In the genomic region with DNA sequence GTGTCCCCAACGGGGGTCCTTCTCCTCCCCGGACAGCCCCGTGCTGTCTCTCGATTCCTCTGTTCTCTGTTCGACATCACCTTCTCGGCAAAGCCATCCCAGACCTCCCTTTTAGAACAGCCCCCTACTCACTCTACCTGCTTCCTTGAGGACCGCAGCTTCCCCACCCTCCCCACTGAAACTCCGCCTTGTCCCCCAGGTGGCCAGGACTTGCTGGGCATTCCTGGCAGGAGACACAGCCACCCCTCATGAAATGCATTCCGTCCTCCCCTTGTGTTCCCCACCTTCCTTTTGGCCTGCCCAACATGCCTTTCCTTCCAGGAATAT, we compare ENCODE assay signal across 2 cellular contexts.
TF ChIP-seq lines count a peak whose summit lies in the region.

No MANE protein-coding gene starts in this region.

TF ChIP-seq in SK-N-SH, 30 proteins besides CTCF, POLR2A, EP300 and RAD21:
- no peak for TF ChIP-seq POLR2AphosphoS5 (IDR thresholded peaks at IDR 0.05; ENCODE audit: low read depth, low read length)
- no peak for TF ChIP-seq TEAD4 (IDR thresholded peaks at IDR 0.05; ENCODE audit: borderline replicate concordance, insufficient read depth)

TF ChIP-seq in SK-N-SH treated with all-trans-retinoic acid at 6 μM for 48 hours, 23 proteins besides CTCF, POLR2A, EP300 and RAD21:
- TF ChIP-seq ZNF70 (CRISPR knock-in tag; IDR thresholded peaks at IDR 0.05) (no peak), ZFP3 (CRISPR knock-in tag; IDR thresholded peaks at IDR 0.05) (no peak), TCF4 (CRISPR knock-in tag; IDR thresholded peaks at IDR 0.05; ENCODE audit: borderline replicate concordance) (no peak), ZFP30 (CRISPR knock-in tag; IDR thresholded peaks at IDR 0.05) (no peak), RARB (CRISPR knock-in tag; IDR thresholded peaks at IDR 0.05) (no peak), CSDC2 (CRISPR knock-in tag; IDR thresholded peaks at IDR 0.05) (no peak), ARNTL (CRISPR knock-in tag; IDR thresholded peaks at IDR 0.05; ENCODE audit: borderline replicate concordance, low read depth) (no peak), PPARA (CRISPR knock-in tag; IDR thresholded peaks at IDR 0.05; ENCODE audit: borderline replicate concordance) (no peak), OSR1 (CRISPR knock-in tag; IDR thresholded peaks at IDR 0.05) (no peak), ZNF8 (CRISPR knock-in tag; IDR thresholded peaks at IDR 0.05) (no peak)
